2 cellular contexts compared by ENCODE assay signal in genomic region chr14:60094306-60094897, GRCh38.
TF ChIP-seq lines count a peak whose summit lies in the region.

No MANE protein-coding gene starts in this region.

TF ChIP-seq in GM12891, 5 proteins besides CTCF, POLR2A, EP300 and RAD21:
- TF ChIP-seq POLR2AphosphoS5 (IDR thresholded peaks at IDR 0.05; ENCODE audit: low read depth, low read length) = no peak
- TF ChIP-seq POU2F2 (IDR thresholded peaks at IDR 0.05; ENCODE audit: low read depth, low read length) = no peak
- TF ChIP-seq SPI1 (IDR thresholded peaks at IDR 0.05; ENCODE audit: low read depth, low read length) = no peak

TF ChIP-seq in H1, 55 proteins besides CTCF, POLR2A, EP300 and RAD21:
- TF ChIP-seq E2F6 (IDR thresholded peaks at IDR 0.05) (no peak), TEAD4 (IDR thresholded peaks at IDR 0.05; ENCODE audit: low read depth, low read length) (peak; percentile 92), SUZ12 (IDR thresholded peaks at IDR 0.05; ENCODE audit: low read length) (no peak), EZH2 (IDR thresholded peaks at IDR 0.05; ENCODE audit: low read depth, low read length, severe bottlenecking) (no peak), SIN3A (conservative IDR thresholded peaks at IDR 0.05 in 1 of 2, IDR thresholded peaks at IDR 0.05 in 1 of 2; ENCODE audit: low read depth in 1 of 2, low read length in 2 of 2) (0 out of 4 replicates have a peak, but pooled peaks of 1 of the 2 experiments have one; percentile 33)
